In genomic region chr10:5547684-5547933, GRCh38 we compare ENCODE assay signal across 1 cellular context.
TF ChIP-seq lines count a peak whose summit lies in the region.

No MANE protein-coding gene starts in this region.

TF ChIP-seq in K562, 482 proteins besides CTCF, POLR2A, EP300 and RAD21:
- TF ChIP-seq SP2 (IDR thresholded peaks at IDR 0.05; ENCODE audit: extremely low read depth, low read depth, low read length, poor library complexity, severe bottlenecking) (no peak), HDGF (IDR thresholded peaks at IDR 0.05) (no peak)
